Comparison of ENCODE assay signal across 27 cellular contexts in genomic region chr1:46087891-46088290, GRCh38.
"Had no signal": no experiment of that assay in that cellular context is flagged by ENCODE, and none has a peak within 500 bp of the region (broad histone marks: within the 10 kb centered on the region; RNA-seq: fewer than 3 reads in every experiment).

No MANE protein-coding gene starts in this region.

- H3K27me3 ChIP-seq: brain microvascular endothelial cell, gastroesophageal sphincter, ovary, sigmoid colon, suprapubic skin, tibial artery, upper lobe of right lung had no signal

- H3K36me3 ChIP-seq: brain microvascular endothelial cell, gastroesophageal sphincter, ovary, sigmoid colon, suprapubic skin, tibial artery, upper lobe of right lung had no signal

- H3K4me1 ChIP-seq: sigmoid colon, suprapubic skin, tibial artery, upper lobe of right lung had no signal

- ATAC-seq: activated CD4-positive, CD25-positive, alpha-beta regulatory T cell treated with anti-CD3 and anti-CD28 coated beads, Interleukin-2, amount 50 U/mL, for 24 hours; effector memory CD8-positive, alpha-beta T cell; gastroesophageal sphincter; left colon; upper lobe of right lung had no signal

- H3K9me3 ChIP-seq: gastroesophageal sphincter, ovary, sigmoid colon, suprapubic skin, tibial artery, upper lobe of right lung had no signal

- H3K4me3 ChIP-seq: gastroesophageal sphincter, ovary, sigmoid colon, suprapubic skin, tibial artery, upper lobe of right lung had no signal

- DNase-seq: activated CD4-positive, alpha-beta memory T cell treated with anti-CD3 and anti-CD28 coated beads, Interleukin-2, amount 10 ng/mL, durations not matched to agents 7 days and 5 days; activated CD4-positive, alpha-beta T cell treated with anti-CD3 and anti-CD28 coated beads, Interleukin-2, amount 10 ng/mL, durations not matched to agents 7 days and 5 days; activated CD8-positive, alpha-beta memory T cell treated with anti-CD3 and anti-CD28 coated beads, Interleukin-2, amount 50 U/mL, for 48 hours; activated gamma-delta T cell; activated naive CD4-positive, alpha-beta T cell treated with anti-CD3 and anti-CD28 coated beads, Interleukin-2, amount 10 ng/mL, durations not matched to agents 7 days and 5 days; activated naive CD8-positive, alpha-beta T cell treated with anti-CD3 and anti-CD28 coated beads, Interleukin-2, amount 10 ng/mL, durations not matched to agents 7 days and 5 days; activated T-cell treated with anti-CD3 and anti-CD28 coated beads, Interleukin-2, amount 50 U/mL, for 24 hours; amniotic stem cell; brain microvascular endothelial cell; cortex of kidney; effector memory CD8-positive, alpha-beta T cell; hippocampal formation; kidney; left colon; naive B cell; ovary; sigmoid colon; stimulated activated CD4-positive, alpha-beta T cell treated with anti-CD3 and anti-CD28 coated beads, Interleukin-15, amount 100 ng/mL, for 24 hours; stimulated activated CD4-positive, alpha-beta T cell treated with anti-CD3 and anti-CD28 coated beads, Interleukin-2, amount 100 ng/mL, for 24 hours; stimulated activated naive CD4-positive, alpha-beta T cell; T1000; tibial artery; upper lobe of right lung; WERI-Rb-1 had no signal
